Comparison of ENCODE assay signal across 8 cellular contexts in genomic region chr5:75565991-75566709, GRCh38. TPM values are rescaled to one million over a fixed set of nuclear protein-coding genes. Genes with fewer than 3 reads are reported as not detected.
A peak's percentile ranks its signal among the peaks of the same experiment; 100 is the strongest.
DNase-seq lines count a peak whose midpoint lies in the region; ATAC-seq and TF ChIP-seq lines count a peak whose summit lies in the region.
"Not testable (repeated sequence)": the region's sequence is repeated elsewhere in the genome, so short reads cannot be mapped to it uniquely, and the experiment has no call there.

No MANE protein-coding gene starts in this region.

- peaks cover 13% of the 10 kb centered on the region for H3K36me3 ChIP-seq in RWPE2 (ENCODE audit: low read depth)
- H3K36me3 ChIP-seq in ectodermal cell (ENCODE audit: control insufficient read depth, insufficient read depth, low read length); gastrocnemius medialis: not testable (repeated sequence)

- in situ Hi-C loops in gastrocnemius medialis (cut with MboI; ENCODE audit: low sequenced_read_pairs in 4 of 4): not testable (repeated sequence)

- ATAC-seq in HG03432 (IDR thresholded peaks at IDR 0.05; ENCODE audit: unreplicated experiment) (peak; percentile 3), RWPE2 (ENCODE audit: low read depth) (peak; percentile 8; the same call in 2 of the 3 replicates)
- ATAC-seq in activated T-helper 17 cell treated with anti-CD3 and anti-CD28 coated beads, Interleukin-2, amount 50 U/mL, for 72 hours (replicated peaks): peak; percentile 42
- ATAC-seq in gastrocnemius medialis: not testable (repeated sequence)

- H3K27ac Mint-ChIP-seq in activated T-helper 17 cell treated with anti-CD3 and anti-CD28 coated beads, Interleukin-2, amount 50 U/mL, for 72 hours: peak overlapping the region; percentile 96
- H3K27ac Mint-ChIP-seq in type B pancreatic cell: peak overlapping the region; percentile 80

- not testable (repeated sequence) for TF ChIP-seq POLR2A in gastrocnemius medialis (IDR thresholded peaks at IDR 0.05)

- H3K4me1 Mint-ChIP-seq in activated T-helper 17 cell treated with anti-CD3 and anti-CD28 coated beads, Interleukin-2, amount 50 U/mL, for 72 hours: peaks cover 39% of the 10 kb centered on the region
- H3K4me1 Mint-ChIP-seq in type B pancreatic cell (ENCODE audit: unreplicated experiment): peaks cover 16% of the 10 kb centered on the region

- H3K27me3 ChIP-seq in RWPE2 (ENCODE audit: insufficient read depth, poor library complexity, severe bottlenecking); ectodermal cell (ENCODE audit: control insufficient read depth, insufficient read depth, low read length, poor library complexity, severe bottlenecking); gastrocnemius medialis: not testable (repeated sequence)

- not testable (repeated sequence) for TF ChIP-seq CTCF in RWPE2 (IDR thresholded peaks at IDR 0.05; ENCODE audit: poor library complexity, severe bottlenecking); gastrocnemius medialis (IDR thresholded peaks at IDR 0.05 in 4 of 5, conservative IDR thresholded peaks at IDR 0.05 in 1 of 5); type B pancreatic cell (conservative IDR thresholded peaks at IDR 0.05)

- peak overlapping the region; percentile 78 for H3K4me3 Mint-ChIP-seq in activated T-helper 17 cell treated with anti-CD3 and anti-CD28 coated beads, Interleukin-2, amount 50 U/mL, for 72 hours
- not testable (repeated sequence) for H3K4me3 Mint-ChIP-seq in type B pancreatic cell

- WGBS in ectodermal cell, 2 experiments: 91 to 92% methylated on average over 15 of the region's 15 CpGs

- not testable (repeated sequence) for H3K9me3 ChIP-seq in RWPE2 (ENCODE audit: severe bottlenecking); ectodermal cell (ENCODE audit: control insufficient read depth, low read length); gastrocnemius medialis

- H3K27me3 Mint-ChIP-seq in activated T-helper 17 cell treated with anti-CD3 and anti-CD28 coated beads, Interleukin-2, amount 50 U/mL, for 72 hours; type B pancreatic cell: not testable (repeated sequence)

- DNase-seq in ELR (ENCODE audit: low read depth) (peak; percentile 92), islet precursor cell (peak; percentile 60)
- DNase-seq in RWPE2 (ENCODE audit: low spot score); gastrocnemius medialis; type B pancreatic cell (ENCODE audit: extremely low spot score, unreplicated experiment): not testable (repeated sequence)

- H3K27ac ChIP-seq in RWPE2 (ENCODE audit: poor library complexity, severe bottlenecking) (peak overlapping the region; percentile 60), ectodermal cell (ENCODE audit: insufficient read depth, low read depth, low read length, poor library complexity, severe bottlenecking) (peak overlapping the region; percentile 22), gastrocnemius medialis (peak overlapping the region in 3 of 4 donors; percentile 12 to 43 (median 14))

- H3K36me3 Mint-ChIP-seq in activated T-helper 17 cell treated with anti-CD3 and anti-CD28 coated beads, Interleukin-2, amount 50 U/mL, for 72 hours (ENCODE audit: low read depth): peaks cover 70% of the 10 kb centered on the region
- H3K36me3 Mint-ChIP-seq in type B pancreatic cell: peaks cover 38% of the 10 kb centered on the region

- intact Hi-C loops in gastrocnemius medialis (cut with DNase I; ENCODE audit: low total_unique reads): not testable (repeated sequence)

- H3K4me3 ChIP-seq in RWPE2 (ENCODE audit: severe bottlenecking); ectodermal cell (ENCODE audit: insufficient read depth, low read depth, low read length); gastrocnemius medialis: not testable (repeated sequence)

- not testable (repeated sequence) for H3K9me3 Mint-ChIP-seq in activated T-helper 17 cell treated with anti-CD3 and anti-CD28 coated beads, Interleukin-2, amount 50 U/mL, for 72 hours
- peaks cover 20% of the 10 kb centered on the region for H3K9me3 Mint-ChIP-seq in type B pancreatic cell

- H3K4me1 ChIP-seq in RWPE2 (ENCODE audit: insufficient read depth, poor library complexity, severe bottlenecking) (peaks cover 17% of the 10 kb centered on the region), gastrocnemius medialis (peaks cover 4 to 18% of the 10 kb centered on the region in 2 donors)
- not testable (repeated sequence) for H3K4me1 ChIP-seq in ectodermal cell (ENCODE audit: control insufficient read depth, insufficient read depth, low read length)

RNA-seq across cellular contexts. Expression of gene ANKDD1B, which starts 45.1 kb away (rescaled TPM):
- under 1 TPM; 0.34 to 0.35 TPM for total RNA-seq in activated T-helper 17 cell treated with anti-CD3 and anti-CD28 coated beads, Interleukin-2, amount 50 U/mL, for 72 hours
- polyA plus RNA-seq in ectodermal cell (2013, experiment 1 of 4): not detected
- 0.16 TPM for polyA plus RNA-seq in ectodermal cell (2013, experiment 2 of 4)
- polyA plus RNA-seq in ectodermal cell (2013, experiment 3 of 4): 0.16 TPM
- 0.16 TPM for polyA plus RNA-seq in ectodermal cell (2013, experiment 4 of 4)
- total RNA-seq in gastrocnemius medialis (1 to 10 TPM in 1 of 4 donors, not detected in 3; 1.1 TPM), type B pancreatic cell (ENCODE audit: low replicate concordance) (0.93 and 1.6 TPM in 2 replicates)

RNA-seq across cellular contexts. Expression of gene POLK, which starts 54.5 kb away (rescaled TPM):
- total RNA-seq in activated T-helper 17 cell treated with anti-CD3 and anti-CD28 coated beads, Interleukin-2, amount 50 U/mL, for 72 hours: 10 to 100 TPM; 28.7 to 44.4 TPM
- polyA plus RNA-seq in ectodermal cell (2013, experiment 1 of 4): 12.3 TPM
- 12.9 TPM for polyA plus RNA-seq in ectodermal cell (2013, experiment 2 of 4)
- polyA plus RNA-seq in ectodermal cell (2013, experiment 3 of 4): 11.5 TPM
- polyA plus RNA-seq in ectodermal cell (2013, experiment 4 of 4): 14.0 TPM
- total RNA-seq in gastrocnemius medialis (10 to 100 TPM; 23.9 to 35.8 (median 27.8) TPM), type B pancreatic cell (ENCODE audit: low replicate concordance) (13.8 and 21.2 TPM in 2 replicates)

RNA-seq across cellular contexts. Expression of gene CERT1, which starts 54.7 kb away (rescaled TPM):
- 10 to 100 TPM; 24.9 to 40.3 TPM for total RNA-seq in activated T-helper 17 cell treated with anti-CD3 and anti-CD28 coated beads, Interleukin-2, amount 50 U/mL, for 72 hours
- 37.9 TPM for polyA plus RNA-seq in ectodermal cell (2013, experiment 1 of 4)
- polyA plus RNA-seq in ectodermal cell (2013, experiment 2 of 4): 40.4 TPM
- 33.7 TPM for polyA plus RNA-seq in ectodermal cell (2013, experiment 3 of 4)
- 38.4 TPM for polyA plus RNA-seq in ectodermal cell (2013, experiment 4 of 4)
- total RNA-seq in gastrocnemius medialis (10 to 100 TPM; 30.8 to 50.6 (median 41.9) TPM), type B pancreatic cell (ENCODE audit: low replicate concordance) (55.6 and 66.0 TPM in 2 replicates)
